Comparison of ENCODE assay signal across 8 cellular contexts in the genomic region with DNA sequence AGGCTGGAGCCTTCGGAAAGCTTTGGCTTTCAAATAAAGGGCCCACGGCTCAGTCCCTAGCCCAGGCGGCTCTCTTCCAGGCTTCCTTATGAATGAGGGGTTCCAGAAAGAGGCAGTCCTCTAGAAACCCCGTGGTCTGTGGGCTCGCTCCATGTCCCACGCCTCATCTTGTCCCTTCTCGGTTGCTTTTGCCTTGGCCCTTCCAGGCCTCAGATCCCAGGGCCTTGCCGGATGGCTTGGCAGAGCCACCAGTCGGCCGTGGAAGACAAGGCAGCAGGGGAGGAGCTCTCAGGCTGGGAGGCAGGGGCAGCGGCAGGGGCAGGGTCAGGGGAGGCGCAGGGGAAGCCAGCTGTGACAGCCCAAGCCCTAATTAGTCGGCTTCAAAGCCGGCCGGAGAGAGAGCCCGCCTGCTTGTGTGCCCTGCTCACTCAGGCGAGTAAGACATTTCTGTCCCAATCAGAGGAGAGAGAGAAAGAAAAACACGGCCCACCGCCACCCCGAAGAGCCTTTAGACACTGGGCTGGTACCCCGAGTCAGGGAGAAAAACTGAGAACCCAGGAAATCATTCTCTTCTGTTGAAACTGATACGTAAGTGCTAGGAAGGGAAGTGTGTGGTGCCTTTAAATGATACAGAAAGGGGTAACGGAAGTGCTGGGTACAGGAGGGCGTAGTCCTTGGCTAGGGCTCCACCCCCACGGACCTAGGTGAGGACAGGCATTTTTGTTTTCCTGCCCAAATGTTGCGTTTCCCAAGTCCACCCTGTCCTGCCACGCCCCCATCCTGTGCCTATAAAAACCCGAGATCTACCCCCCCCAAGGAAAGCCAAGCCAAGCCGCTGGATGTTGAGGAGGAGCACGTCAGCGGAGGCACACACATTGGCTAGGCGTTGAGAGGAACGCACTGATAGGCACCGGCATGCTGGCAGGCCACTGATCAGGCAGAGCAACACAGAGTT. TPM values are rescaled to one million over a fixed set of nuclear protein-coding genes. Genes with fewer than 3 reads are reported as not detected.
DNase-seq lines count a peak whose midpoint lies in the region; ATAC-seq and TF ChIP-seq lines count a peak whose summit lies in the region.

No MANE protein-coding gene starts in this region.

- no peak for DNase-seq in CD8-positive, alpha-beta T cell
- peak; percentile 90 for DNase-seq in NCI-H2227 (lab: John Stamatoyannopoulos, UW; ENCODE audit: unreplicated experiment)
- no peak for DNase-seq in effector memory CD8-positive, alpha-beta T cell
- DNase-seq in GM19240 (ENCODE audit: insufficient read length, low spot score): no peak
- no peak for DNase-seq in stimulated activated CD4-positive, alpha-beta T cell treated with anti-CD3 and anti-CD28 coated beads, Interleukin-1b, Interleukin-23, amount 100 ng/mL, for 48 hours

- peak overlapping the region; percentile 36 for H3K4me3 Mint-ChIP-seq in CD8-positive, alpha-beta T cell
- peak overlapping the region in 1 of 2 donors; percentile 36 for H3K4me3 Mint-ChIP-seq in effector memory CD8-positive, alpha-beta T cell

- H3K27ac Mint-ChIP-seq in CD8-positive, alpha-beta T cell: peak overlapping the region; percentile 49
- H3K27ac Mint-ChIP-seq in effector memory CD8-positive, alpha-beta T cell: no peak overlapping the region

- peaks cover 19% of the 10 kb centered on the region for H3K27me3 Mint-ChIP-seq in CD8-positive, alpha-beta T cell (ENCODE audit: low read depth)
- peaks cover 31 to 57% of the 10 kb centered on the region in 2 donors for H3K27me3 Mint-ChIP-seq in effector memory CD8-positive, alpha-beta T cell

- no peaks in the 10 kb centered on the region for H3K36me3 ChIP-seq in CD8-positive, alpha-beta T cell (ENCODE audit: insufficient read depth, low read length)

- no peaks in the 10 kb centered on the region for H3K9me3 ChIP-seq in CD8-positive, alpha-beta T cell (ENCODE audit: low read length)
- no peaks in the 10 kb centered on the region for H3K9me3 ChIP-seq in mononuclear cell (ENCODE audit: low read depth, low read length)

- POLR2A ChIA-PET in CD8-positive, alpha-beta T cell (lab: Charles Lee): interaction anchor here (0.6 kb wide), 1 partner anchor 93 kb away, joined by 3 read pairs; no protein-coding TSS in a partner anchor

- no peaks in the 10 kb centered on the region for H3K27me3 ChIP-seq in CD8-positive, alpha-beta T cell (ENCODE audit: insufficient read depth, low read length)
- no peaks in the 10 kb centered on the region for H3K27me3 ChIP-seq in mononuclear cell (ENCODE audit: insufficient read depth, low read length)

- ATAC-seq in CD8-positive, alpha-beta T cell: no peak
- peak; percentile 35 for ATAC-seq in effector memory CD8-positive, alpha-beta T cell (replicated peaks)
- ATAC-seq in GM19463 (IDR thresholded peaks at IDR 0.05; ENCODE audit: unreplicated experiment) (no peak), HG02642 (IDR thresholded peaks at IDR 0.05; ENCODE audit: poor library complexity, unreplicated experiment) (no peak)

- no peaks in the 10 kb centered on the region for H3K9me3 Mint-ChIP-seq in CD8-positive, alpha-beta T cell
- no peaks in the 10 kb centered on the region for H3K9me3 Mint-ChIP-seq in effector memory CD8-positive, alpha-beta T cell

- no peaks in the 10 kb centered on the region for H3K4me1 Mint-ChIP-seq in CD8-positive, alpha-beta T cell (ENCODE audit: low read depth)
- H3K4me1 Mint-ChIP-seq in effector memory CD8-positive, alpha-beta T cell (ENCODE audit: low read depth in 2 of 2): peaks cover 0 to 2% of the 10 kb centered on the region in 2 donors

- CTCF ChIA-PET in CD8-positive, alpha-beta T cell (lab: Charles Lee): no interaction called here

- TF ChIP-seq CTCF in CD8-positive, alpha-beta T cell (IDR thresholded peaks at IDR 0.05): no peak

- no peaks in the 10 kb centered on the region for H3K4me1 ChIP-seq in CD8-positive, alpha-beta T cell (ENCODE audit: insufficient read depth, low read length)
- peaks cover 10% of the 10 kb centered on the region for H3K4me1 ChIP-seq in mononuclear cell (ENCODE audit: insufficient read depth, low read length)

- H3K36me3 Mint-ChIP-seq in CD8-positive, alpha-beta T cell: no peaks in the 10 kb centered on the region
- H3K36me3 Mint-ChIP-seq in effector memory CD8-positive, alpha-beta T cell (ENCODE audit: insufficient read depth): no peaks in the 10 kb centered on the region

- H3K4me3 ChIP-seq in CD8-positive, alpha-beta T cell (ENCODE audit: low read depth, low read length): no peak overlapping the region
- peak overlapping the region; percentile 15 for H3K4me3 ChIP-seq in mononuclear cell (ENCODE audit: low read length)

- intact Hi-C loops in CD8-positive, alpha-beta T cell (cut with DNase I, micrococcal nuclease): no loop called here

- H3K27ac ChIP-seq in CD8-positive, alpha-beta T cell (ENCODE audit: low read depth, low read length): no peak overlapping the region

RNA-seq across cellular contexts. Expression of gene MEIOC, which starts 27.8 kb away (rescaled TPM):
- total RNA-seq in CD8-positive, alpha-beta T cell: not detected
- not detected for total RNA-seq in mononuclear cell
